ENCODE assay signal across 8 cellular contexts in genomic region chr7:106866298-106867281, GRCh38. TPM values are rescaled to one million over a fixed set of nuclear protein-coding genes. Genes with fewer than 3 reads are reported as not detected.
DNase-seq lines count a peak whose midpoint lies in the region; ATAC-seq and TF ChIP-seq lines count a peak whose summit lies in the region.

No MANE protein-coding gene starts in this region.

- no peak for TF ChIP-seq CTCF in activated B cell treated with CpG ODN at 0.5 μM for 24 hours (IDR thresholded peaks at IDR 0.05)
- TF ChIP-seq CTCF in gastroesophageal sphincter (IDR thresholded peaks at IDR 0.05), result no peak

- peaks cover 48% of the 10 kb centered on the region for H3K36me3 Mint-ChIP-seq in activated CD4-positive, alpha-beta T cell treated with anti-CD3 and anti-CD28 coated beads, Interleukin-2, amount 10 ng/mL, durations not matched to agents 7 days and 5 days (ENCODE audit: low read depth)
- peaks cover 54% of the 10 kb centered on the region for H3K36me3 Mint-ChIP-seq in activated B cell treated with CpG ODN at 0.5 μM for 24 hours (ENCODE audit: low read depth)

- H3K4me1 ChIP-seq in gastroesophageal sphincter, result peaks cover 0 to 16% (median 3%) of the 10 kb centered on the region in 3 donors

- CTCF ChIA-PET in activated CD4-positive, alpha-beta T cell treated with anti-CD3 and anti-CD28 coated beads, Interleukin-2, amount 10 ng/mL, durations not matched to agents 7 days and 5 days (lab: Charles Lee), result interaction anchor here (0.6 kb wide), 1 partner anchor 40 kb away, joined by 3 read pairs; no protein-coding TSS in a partner anchor
- CTCF ChIA-PET in activated B cell treated with CpG ODN at 0.5 μM for 24 hours (lab: Charles Lee), result interaction anchor here (1.3 kb wide), 1 partner anchor 71 kb away, joined by 3 read pairs; no protein-coding TSS in a partner anchor

- DNase-seq in activated CD4-positive, alpha-beta T cell treated with anti-CD3 and anti-CD28 coated beads, Interleukin-2, amount 10 ng/mL, durations not matched to agents 7 days and 5 days, result no peak
- DNase-seq in activated CD4-positive, alpha-beta T cell treated with anti-CD3 and anti-CD28 coated beads for 48 hours, result no peak
- DNase-seq in activated B cell treated with CpG ODN at 0.5 μM for 24 hours, result no peak
- DNase-seq in stimulated activated naive CD8-positive, alpha-beta T cell treated with anti-CD3 and anti-CD28 coated beads, Interleukin-15, Interleukin-2, amounts not matched to agents 100 U/mL and 50 U/mL, for 24 hours, result no peak
- no peak for DNase-seq in NCI-H2029 (lab: John Stamatoyannopoulos, UW)
- DNase-seq in NCI-H446 (lab: John Stamatoyannopoulos, UW), result no peak

- no peak for TF ChIP-seq POLR2A in gastroesophageal sphincter (IDR thresholded peaks at IDR 0.05)

- ATAC-seq in HG03025 (IDR thresholded peaks at IDR 0.05; ENCODE audit: low FRiP score, unreplicated experiment) (peak; percentile 31), activated B cell treated with CpG ODN at 0.5 μM for 24 hours (ENCODE audit: low read depth) (peak; percentile 16), gastroesophageal sphincter (no peak)
- peak; percentile 12 for ATAC-seq in stimulated activated naive CD8-positive, alpha-beta T cell treated with anti-CD3 and anti-CD28 coated beads, Interleukin-15, Interleukin-2, amounts not matched to agents 100 U/mL and 50 U/mL, for 24 hours

- no peaks in the 10 kb centered on the region for H3K27me3 ChIP-seq in gastroesophageal sphincter

- H3K9me3 ChIP-seq in gastroesophageal sphincter, result peaks cover 0 to 3% (median 0%) of the 10 kb centered on the region in 3 donors

- intact Hi-C loops in activated B cell treated with CpG ODN at 0.5 μM for 24 hours (cut with micrococcal nuclease), result loop anchor here (1.0 to 10.0 kb wide), 5 partner anchors 17 to 1922 kb away; partner anchors contain the start of gene NAMPT

- H3K9me3 Mint-ChIP-seq in activated CD4-positive, alpha-beta T cell treated with anti-CD3 and anti-CD28 coated beads, Interleukin-2, amount 10 ng/mL, durations not matched to agents 7 days and 5 days, result no peaks in the 10 kb centered on the region
- no peaks in the 10 kb centered on the region for H3K9me3 Mint-ChIP-seq in activated B cell treated with CpG ODN at 0.5 μM for 24 hours

- H3K27ac ChIP-seq in gastroesophageal sphincter, result no peak overlapping the region

- H3K4me3 ChIP-seq in gastroesophageal sphincter, result peak overlapping the region in 1 of 2 donors; percentile 35

- H3K27me3 Mint-ChIP-seq in activated CD4-positive, alpha-beta T cell treated with anti-CD3 and anti-CD28 coated beads, Interleukin-2, amount 10 ng/mL, durations not matched to agents 7 days and 5 days, result no peaks in the 10 kb centered on the region
- no peaks in the 10 kb centered on the region for H3K27me3 Mint-ChIP-seq in activated B cell treated with CpG ODN at 0.5 μM for 24 hours

- POLR2A ChIA-PET in activated CD4-positive, alpha-beta T cell treated with anti-CD3 and anti-CD28 coated beads, Interleukin-2, amount 10 ng/mL, durations not matched to agents 7 days and 5 days (lab: Charles Lee), result no interaction called here
- POLR2A ChIA-PET in activated B cell treated with CpG ODN at 0.5 μM for 24 hours (lab: Charles Lee), result interaction anchor here (1.2 to 4.3 kb wide), 4 partner anchors 20 to 582 kb away, joined by 3 to 27 read pairs (median 10); partner anchors contain the start of genes HBP1 and NAMPT

- peak overlapping the region; percentile 86 for H3K4me3 Mint-ChIP-seq in activated CD4-positive, alpha-beta T cell treated with anti-CD3 and anti-CD28 coated beads, Interleukin-2, amount 10 ng/mL, durations not matched to agents 7 days and 5 days
- peak overlapping the region; percentile 91 for H3K4me3 Mint-ChIP-seq in activated B cell treated with CpG ODN at 0.5 μM for 24 hours

- no peaks in the 10 kb centered on the region for H3K36me3 ChIP-seq in gastroesophageal sphincter

- H3K27ac Mint-ChIP-seq in activated CD4-positive, alpha-beta T cell treated with anti-CD3 and anti-CD28 coated beads, Interleukin-2, amount 10 ng/mL, durations not matched to agents 7 days and 5 days, result peak overlapping the region; percentile 76
- H3K27ac Mint-ChIP-seq in activated B cell treated with CpG ODN at 0.5 μM for 24 hours, result peak overlapping the region; percentile 96

- peaks cover 61% of the 10 kb centered on the region for H3K4me1 Mint-ChIP-seq in activated CD4-positive, alpha-beta T cell treated with anti-CD3 and anti-CD28 coated beads, Interleukin-2, amount 10 ng/mL, durations not matched to agents 7 days and 5 days
- H3K4me1 Mint-ChIP-seq in activated B cell treated with CpG ODN at 0.5 μM for 24 hours, result peaks cover 80% of the 10 kb centered on the region

- 72 to 75% methylated on average over 5 of the region's 5 CpGs for WGBS in gastroesophageal sphincter (ENCODE audit: low coverage in 1 of 2), 2 donors

- TF ChIP-seq EP300 in gastroesophageal sphincter (IDR thresholded peaks at IDR 0.05), result no peak

RNA-seq across cellular contexts. Expression of gene PIK3CG, which starts 1.5 kb away (rescaled TPM):
- 10 to 100 TPM; 42.9 to 51.6 TPM for total RNA-seq in activated CD4-positive, alpha-beta T cell treated with anti-CD3 and anti-CD28 coated beads, Interleukin-2, amount 10 ng/mL, durations not matched to agents 7 days and 5 days
- 62.0 and 63.6 TPM in 2 replicates for total RNA-seq in activated B cell treated with CpG ODN at 0.5 μM for 24 hours
- total RNA-seq in gastroesophageal sphincter, result 1 to 10 TPM; 1.4 to 4.0 (median 2.5) TPM

Comparison
In these comparisons a context has a peak if more than half of its experiments do, and no peak if none do; other contexts are left out.
1. RNA of gene PIK3CG, which starts 1.5 kb away (total RNA-seq): 62.0 to 63.6 TPM in activated B cell treated with CpG ODN at 0.5 μM for 24 hours and 42.9 to 51.6 TPM in activated CD4-positive, alpha-beta T cell treated with anti-CD3 and anti-CD28 coated beads, Interleukin-2, amount 10 ng/mL, durations not matched to agents 7 days and 5 days; 1.4 to 4.0 TPM in gastroesophageal sphincter; every median in the first group is over 4 times any median in the second.